In genomic region chr5:151490617-151491016, GRCh38 we compare ENCODE assay signal across 1 cellular context.
TF ChIP-seq lines count a peak whose summit lies in the region.

No MANE protein-coding gene starts in this region.

TF ChIP-seq in HepG2, 621 proteins besides CTCF, POLR2A, EP300 and RAD21 (continued from another document):
- no peak for TF ChIP-seq ZNF354B (CRISPR knock-in tag; IDR thresholded peaks at IDR 0.05)
- TF ChIP-seq ZMYM2 (CRISPR knock-in tag; IDR thresholded peaks at IDR 0.05): no peak
- no peak for TF ChIP-seq NPAS2 (CRISPR knock-in tag; IDR thresholded peaks at IDR 0.05; ENCODE audit: borderline replicate concordance)
- TF ChIP-seq MXI1 (IDR thresholded peaks at IDR 0.05; ENCODE audit: borderline replicate concordance, low read depth, low read length): no peak
- TF ChIP-seq ZNF20 (CRISPR knock-in tag; IDR thresholded peaks at IDR 0.05): no peak
- no peak for TF ChIP-seq TERF1 (CRISPR knock-in tag; IDR thresholded peaks at IDR 0.05)
- no peak for TF ChIP-seq THAP9 (CRISPR knock-in tag; IDR thresholded peaks at IDR 0.05; ENCODE audit: borderline replicate concordance)
- TF ChIP-seq CENPT (CRISPR knock-in tag; IDR thresholded peaks at IDR 0.05; ENCODE audit: low read depth): no peak
